In the genomic region with DNA sequence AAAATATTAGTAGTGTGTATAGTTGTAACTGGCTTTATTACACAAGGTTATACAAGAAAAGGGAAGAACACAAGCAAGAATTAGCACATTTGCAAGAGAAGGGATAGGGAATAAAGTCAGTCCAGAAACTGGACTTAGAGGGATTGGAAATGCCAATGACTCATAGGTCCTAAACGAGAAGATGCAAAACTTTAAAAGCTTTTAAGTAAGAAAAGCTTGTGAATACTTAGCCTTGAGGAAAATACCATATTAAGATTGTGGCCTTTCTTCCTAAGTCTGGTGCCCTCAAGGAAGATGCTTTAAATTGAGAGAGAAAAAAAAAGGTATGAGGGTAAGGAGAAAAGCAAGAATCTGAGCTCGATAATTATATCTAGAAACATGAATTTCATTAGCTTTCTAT, we compare ENCODE assay signal across 15 cellular contexts.
DNase-seq lines count a peak whose midpoint lies in the region; ATAC-seq and TF ChIP-seq lines count a peak whose summit lies in the region.
"Had no signal": no experiment of that assay in that cellular context is flagged by ENCODE, and none has a peak within 500 bp of the region (broad histone marks: within the 10 kb centered on the region; RNA-seq: fewer than 3 reads in every experiment).

No MANE protein-coding gene starts in this region.

- no peaks in the 10 kb centered on the region for H3K9me3 Mint-ChIP-seq in MCF 10A (ENCODE audit: unreplicated experiment)
- no peaks in the 10 kb centered on the region for H3K9me3 Mint-ChIP-seq in stimulated activated memory B cell treated with anti-CD40 and anti-IgM and Interleukin-4, amounts not matched to agents 10 μg/mL and 1 μg/mL and 100 μg/mL, for 72 hours
- H3K9me3 Mint-ChIP-seq in Caco-2 (ENCODE audit: unreplicated experiment): no peaks in the 10 kb centered on the region
- H3K9me3 Mint-ChIP-seq: IgD-negative memory B cell had no signal

- DNase-seq in MCF 10A (ENCODE audit: unreplicated experiment) (peak; percentile 4), mammary epithelial cell (no peak), LHCN-M2 (ENCODE audit: low read depth) (peak; percentile 35), fibroblast of mammary gland (ENCODE audit: low read depth) (peak; percentile 9), stromal cell of bone marrow (ENCODE audit: low read depth) (peak; percentile 13), Caco-2 (no peak)
- DNase-seq: Calu3; CD4-positive, CD25-positive, alpha-beta regulatory T cell; DMS 273 treated with DMSO at 0.1 percent for 48 hours; GDM1 had no signal

- H3K36me3 ChIP-seq in mammary epithelial cell (ENCODE audit: insufficient read depth, low read length) (no peaks in the 10 kb centered on the region), Caco-2 (ENCODE audit: control insufficient read depth, insufficient read depth, low read length) (no peaks in the 10 kb centered on the region)
- H3K36me3 ChIP-seq: BLaER1 treated with 17β-estradiol and CSF1 and Interleukin-3, amounts not matched to agents 10 nM and 100 nM had no signal

- WGBS in mammary epithelial cell (ENCODE audit: low coverage, missing lambda C conversion rate): 12% methylated on average over 2 of the region's 2 CpGs

- H3K4me3 ChIP-seq in mammary epithelial cell (replicated peaks in 1 of 3; ENCODE audit: insufficient read depth in 1 of 3, low read depth in 2 of 3, low read length in 3 of 3): no peak overlapping the region
- no peak overlapping the region for H3K4me3 ChIP-seq in fibroblast of mammary gland (ENCODE audit: control insufficient read depth, low read depth, low read length)
- no peak overlapping the region for H3K4me3 ChIP-seq in Caco-2 (ENCODE audit: low read depth, low read length)
- H3K4me3 ChIP-seq: BLaER1 treated with 17β-estradiol and CSF1 and Interleukin-3, amounts not matched to agents 10 nM and 100 nM had no signal

- H3K4me1 Mint-ChIP-seq in MCF 10A (ENCODE audit: insufficient read depth, unreplicated experiment): peaks cover 4% of the 10 kb centered on the region
- no peaks in the 10 kb centered on the region for H3K4me1 Mint-ChIP-seq in stimulated activated memory B cell treated with anti-CD40 and anti-IgM and Interleukin-4, amounts not matched to agents 10 μg/mL and 1 μg/mL and 100 μg/mL, for 72 hours
- H3K4me1 Mint-ChIP-seq in Caco-2 (ENCODE audit: low read depth, unreplicated experiment): no peaks in the 10 kb centered on the region
- H3K4me1 Mint-ChIP-seq: CD4-positive, CD25-positive, alpha-beta regulatory T cell; IgD-negative memory B cell had no signal

- no peak overlapping the region for H3K4me2 ChIP-seq in mammary epithelial cell (ENCODE audit: insufficient read depth, low read depth, low read length)
- H3K4me2 ChIP-seq: BLaER1 treated with 17β-estradiol and CSF1 and Interleukin-3, amounts not matched to agents 10 nM and 100 nM had no signal

- H4K20me1 ChIP-seq in mammary epithelial cell (ENCODE audit: insufficient read depth, low read length): no peaks in the 10 kb centered on the region
- H4K20me1 ChIP-seq: BLaER1 treated with 17β-estradiol and CSF1 and Interleukin-3, amounts not matched to agents 10 nM and 100 nM had no signal

- H3K27me3 Mint-ChIP-seq in MCF 10A (ENCODE audit: insufficient read depth, unreplicated experiment): no peaks in the 10 kb centered on the region
- H3K27me3 Mint-ChIP-seq in stimulated activated memory B cell treated with anti-CD40 and anti-IgM and Interleukin-4, amounts not matched to agents 10 μg/mL and 1 μg/mL and 100 μg/mL, for 72 hours: no peaks in the 10 kb centered on the region
- H3K27me3 Mint-ChIP-seq in Caco-2 (ENCODE audit: insufficient read depth, unreplicated experiment): no peaks in the 10 kb centered on the region
- H3K27me3 Mint-ChIP-seq: IgD-negative memory B cell had no signal

- H2AFZ ChIP-seq in mammary epithelial cell (ENCODE audit: low read depth, low read length): no peak overlapping the region

- in situ Hi-C loops in mammary epithelial cell (cut with MboI; ENCODE audit: low sequenced_read_pairs in 2 of 2): loop anchor here in 1 of 2 donors (5.0 to 10.0 kb wide), 2 partner anchors 94 to 232 kb away; no protein-coding TSS in a partner anchor

- no peaks in the 10 kb centered on the region for H3K79me2 ChIP-seq in mammary epithelial cell (ENCODE audit: insufficient read depth, low read length)

- no peak overlapping the region for H3K9ac ChIP-seq in mammary epithelial cell (ENCODE audit: insufficient read depth, low read length)
- H3K9ac ChIP-seq: BLaER1 treated with 17β-estradiol and CSF1 and Interleukin-3, amounts not matched to agents 10 nM and 100 nM had no signal

- H3K36me3 Mint-ChIP-seq in MCF 10A (ENCODE audit: insufficient read depth, unreplicated experiment) (no peaks in the 10 kb centered on the region), Caco-2 (ENCODE audit: insufficient read depth, unreplicated experiment) (no peaks in the 10 kb centered on the region)
- no peaks in the 10 kb centered on the region for H3K36me3 Mint-ChIP-seq in stimulated activated memory B cell treated with anti-CD40 and anti-IgM and Interleukin-4, amounts not matched to agents 10 μg/mL and 1 μg/mL and 100 μg/mL, for 72 hours
- H3K36me3 Mint-ChIP-seq: CD4-positive, CD25-positive, alpha-beta regulatory T cell; IgD-negative memory B cell had no signal

- H3K27ac ChIP-seq in mammary epithelial cell (ENCODE audit: insufficient read depth, low read depth, low read length): no peak overlapping the region
- H3K27ac ChIP-seq: 22Rv1; BLaER1 treated with 17β-estradiol and CSF1 and Interleukin-3, amounts not matched to agents 10 nM and 100 nM had no signal

- H3K4me3 Mint-ChIP-seq in MCF 10A (ENCODE audit: unreplicated experiment) (no peak overlapping the region), Caco-2 (ENCODE audit: unreplicated experiment) (no peak overlapping the region)
- H3K4me3 Mint-ChIP-seq in stimulated activated memory B cell treated with anti-CD40 and anti-IgM and Interleukin-4, amounts not matched to agents 10 μg/mL and 1 μg/mL and 100 μg/mL, for 72 hours: no peak overlapping the region
- H3K4me3 Mint-ChIP-seq: CD4-positive, CD25-positive, alpha-beta regulatory T cell; IgD-negative memory B cell had no signal

- H3K27me3 ChIP-seq in mammary epithelial cell (ENCODE audit: insufficient read depth, low read length): no peaks in the 10 kb centered on the region
- H3K27me3 ChIP-seq in Caco-2 (replicated peaks; ENCODE audit: control insufficient read depth, insufficient read depth, low read length): no peaks in the 10 kb centered on the region
- H3K27me3 ChIP-seq: BLaER1 treated with 17β-estradiol and CSF1 and Interleukin-3, amounts not matched to agents 10 nM and 100 nM had no signal

- BruUV-seq in MCF 10A (replicated peaks; lab: Mats Ljungman, UMichigan) (no TSS peak), mammary epithelial cell (replicated peaks; lab: Mats Ljungman, UMichigan) (no TSS peak), Caco-2 (replicated peaks; lab: Mats Ljungman, UMichigan) (no TSS peak)

- dilution Hi-C loops in mammary epithelial cell (cut with HindIII; ENCODE audit: low sequenced_read_pairs): no loop called here

- intact Hi-C loops in MCF 10A (cut with micrococcal nuclease): no loop called here
- intact Hi-C loops in mammary epithelial cell (cut with micrococcal nuclease): loop anchor here (5.0 kb wide), 1 partner anchor 509 kb away; no protein-coding TSS in a partner anchor
- intact Hi-C loops in Caco-2 (cut with micrococcal nuclease; ENCODE audit: unreplicated experiment): no loop called here

- POLR2A ChIA-PET in MCF 10A (lab: Yijun Ruan, JAX) (interaction anchor here (0.6 to 0.9 kb wide), 2 partner anchors 94 to 190 kb away, joined by 3 to 4 read pairs; no protein-coding TSS in a partner anchor), Caco-2 (lab: Charles Lee) (no interaction called here)

- TF ChIP-seq CTCF in MCF 10A (IDR thresholded peaks at IDR 0.05; ENCODE audit: unreplicated experiment) (no peak), mammary epithelial cell (conservative IDR thresholded peaks at IDR 0.05 in 1 of 2, IDR thresholded peaks at IDR 0.05 in 1 of 2; ENCODE audit: extremely low read depth in 1 of 2, insufficient read depth in 1 of 2, low read depth in 1 of 2, low read length in 2 of 2) (no peak), fibroblast of mammary gland (conservative IDR thresholded peaks at IDR 0.05; ENCODE audit: control insufficient read depth, insufficient read depth, low read depth, low read length) (no peak), Caco-2 (IDR thresholded peaks at IDR 0.05; ENCODE audit: insufficient read depth in 1 of 2, low read depth in 1 of 2, low read length in 1 of 2, severe bottlenecking in 1 of 2, unreplicated experiment in 1 of 2) (no peak)

- H3K27ac Mint-ChIP-seq in MCF 10A (ENCODE audit: low read depth, unreplicated experiment): no peak overlapping the region
- no peak overlapping the region for H3K27ac Mint-ChIP-seq in stimulated activated memory B cell treated with anti-CD40 and anti-IgM and Interleukin-4, amounts not matched to agents 10 μg/mL and 1 μg/mL and 100 μg/mL, for 72 hours
- no peak overlapping the region for H3K27ac Mint-ChIP-seq in Caco-2 (ENCODE audit: unreplicated experiment)
- H3K27ac Mint-ChIP-seq: IgD-negative memory B cell had no signal

- ATAC-seq in stimulated activated memory B cell treated with anti-CD40 and anti-IgM and Interleukin-4, amounts not matched to agents 10 μg/mL and 1 μg/mL and 100 μg/mL, for 72 hours: no peak
- no peak for ATAC-seq in GM21576 (IDR thresholded peaks at IDR 0.05; ENCODE audit: unreplicated experiment)

- H3K4me1 ChIP-seq in mammary epithelial cell (ENCODE audit: insufficient read depth, low read length) (no peaks in the 10 kb centered on the region), Caco-2 (no peaks in the 10 kb centered on the region)
- H3K4me1 ChIP-seq: BLaER1 treated with 17β-estradiol and CSF1 and Interleukin-3, amounts not matched to agents 10 nM and 100 nM had no signal

- CTCF ChIA-PET in MCF 10A (lab: Yijun Ruan, JAX): interaction anchor here (0.5 to 6.5 kb wide), 9 partner anchors 9 to 228 kb away, joined by 3 to 174 read pairs (median 4); no protein-coding TSS in a partner anchor
- CTCF ChIA-PET in mammary epithelial cell (lab: Charles Lee; ENCODE audit: low non-redundant PET): no interaction called here
- CTCF ChIA-PET in Caco-2 (lab: Charles Lee): interaction anchor here (0.9 kb wide), 1 partner anchor 94 kb away, joined by 4 read pairs; no protein-coding TSS in a partner anchor

- no peaks in the 10 kb centered on the region for H3K9me3 ChIP-seq in mammary epithelial cell (replicated peaks; ENCODE audit: insufficient read depth, low read length)
- no peaks in the 10 kb centered on the region for H3K9me3 ChIP-seq in Caco-2
- H3K9me3 ChIP-seq: BLaER1 treated with 17β-estradiol and CSF1 and Interleukin-3, amounts not matched to agents 10 nM and 100 nM had no signal

Comparison
In these comparisons a context has a peak if more than half of its experiments do, and no peak if none do; other contexts are left out.
1. DNase-seq: peak in MCF 10A (single experiment), LHCN-M2 (single experiment), fibroblast of mammary gland (single experiment) and stromal cell of bone marrow (single experiment); none in mammary epithelial cell (single experiment) and Caco-2 (0 of 2).